In the genomic region with DNA sequence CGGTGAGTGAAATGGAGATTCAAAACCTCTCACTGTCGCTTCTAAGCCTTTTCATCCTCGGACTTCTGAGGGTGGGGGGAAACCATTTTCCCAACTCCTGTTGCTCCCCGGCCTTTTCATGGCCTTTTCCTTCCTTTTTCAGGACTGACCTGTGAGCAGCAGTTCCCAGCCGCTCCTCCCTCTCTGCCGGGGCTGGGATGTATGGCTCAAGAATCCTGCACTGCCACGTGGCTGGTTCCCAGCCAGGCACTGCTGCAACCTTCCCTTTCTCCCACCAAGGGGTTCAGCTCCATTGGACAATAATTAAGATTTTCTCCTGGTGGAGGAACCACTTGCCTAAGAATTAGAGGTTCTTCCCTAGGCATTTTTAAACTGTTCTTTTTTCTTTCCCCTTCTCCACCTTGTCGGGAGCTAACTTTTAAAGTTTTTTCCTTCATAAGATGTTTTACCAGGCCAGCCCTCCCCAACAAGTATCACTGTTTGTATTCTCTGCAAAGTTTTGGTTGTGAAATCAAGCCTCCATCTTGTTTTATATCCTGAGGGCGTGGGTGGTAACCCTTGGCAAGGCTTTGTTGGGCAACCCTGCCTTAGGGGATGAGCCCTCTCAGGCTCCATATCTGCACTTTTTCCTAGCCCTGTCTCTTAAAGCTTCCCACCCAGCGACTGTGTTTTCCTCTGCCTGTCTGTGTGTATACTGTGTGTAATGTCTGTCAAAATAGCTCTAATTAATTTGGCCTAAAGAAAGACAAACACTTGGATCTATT, we compare ENCODE assay signal across 1 cellular context.
TF ChIP-seq lines count a peak whose summit lies in the region.

No MANE protein-coding gene starts in this region.

TF ChIP-seq in WTC11, 78 proteins besides CTCF, POLR2A, EP300 and RAD21 (continued from another document):
- TF ChIP-seq ZNF281 (CRISPR knock-in tag; IDR thresholded peaks at IDR 0.05) (no peak), ATF3 (CRISPR knock-in tag; conservative IDR thresholded peaks at IDR 0.05) (no peak), ATF1 (CRISPR knock-in tag; IDR thresholded peaks at IDR 0.05) (no peak), ZNF317 (CRISPR knock-in tag; IDR thresholded peaks at IDR 0.05; ENCODE audit: borderline replicate concordance, low read depth) (no peak)
- TF ChIP-seq, protein P1, sequence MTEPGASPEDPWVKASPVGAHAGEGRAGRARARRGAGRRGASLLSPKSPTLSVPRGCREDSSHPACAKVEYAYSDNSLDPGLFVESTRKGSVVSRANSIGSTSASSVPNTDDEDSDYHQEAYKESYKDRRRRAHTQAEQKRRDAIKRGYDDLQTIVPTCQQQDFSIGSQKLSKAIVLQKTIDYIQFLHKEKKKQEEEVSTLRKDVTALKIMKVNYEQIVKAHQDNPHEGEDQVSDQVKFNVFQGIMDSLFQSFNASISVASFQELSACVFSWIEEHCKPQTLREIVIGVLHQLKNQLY (CRISPR knock-in tag; IDR thresholded peaks at IDR 0.05) = no peak
